ENCODE assay signal across 1 cellular context in genomic region chr6:136265101-136265500, GRCh38.
TF ChIP-seq lines count a peak whose summit lies in the region.

No MANE protein-coding gene starts in this region.

TF ChIP-seq in HepG2, 621 proteins besides CTCF, POLR2A, EP300 and RAD21:
- TF ChIP-seq ZNF552 (CRISPR knock-in tag; IDR thresholded peaks at IDR 0.05; ENCODE audit: borderline replicate concordance) (no peak), ARNTL (CRISPR knock-in tag; IDR thresholded peaks at IDR 0.05) (no peak), HMGA1 (CRISPR knock-in tag; conservative IDR thresholded peaks at IDR 0.05) (no peak), SOX6 (IDR thresholded peaks at IDR 0.05) (no peak), SOX6 (CRISPR knock-in tag; IDR thresholded peaks at IDR 0.05) (no peak)
